8 cellular contexts compared by ENCODE assay signal in genomic region chr18:12896784-12897333, GRCh38. TPM values are rescaled to one million over a fixed set of nuclear protein-coding genes. Genes with fewer than 3 reads are reported as not detected.
DNase-seq lines count a peak whose midpoint lies in the region; ATAC-seq, FAIRE-seq and TF ChIP-seq lines count a peak whose summit lies in the region.
"Not testable (repeated sequence)": the region's sequence is repeated elsewhere in the genome, so short reads cannot be mapped to it uniquely, and the experiment has no call there.

No MANE protein-coding gene starts in this region.

- not testable (repeated sequence) for H3K27ac ChIP-seq in CD4-positive, CD25-positive, alpha-beta regulatory T cell (ENCODE audit: insufficient read depth, low read length, poor library complexity, severe bottlenecking); HL-60 (replicated peaks); endothelial cell of umbilical vein (ENCODE audit: insufficient read depth, low read depth, low read length); upper lobe of right lung

- not testable (repeated sequence) for H3K9me3 Mint-ChIP-seq in CD4-positive, CD25-positive, alpha-beta regulatory T cell; activated CD4-positive, alpha-beta T cell treated with anti-CD3 and anti-CD28 coated beads, Interleukin-2, amount 10 ng/mL, durations not matched to agents 7 days and 5 days; activated naive CD4-positive, alpha-beta T cell treated with anti-CD3 and anti-CD28 coated beads, Interleukin-2, amount 50 U/mL, for 24 hours; naive B cell; stimulated activated effector memory CD8-positive, alpha-beta T cell treated with anti-CD3 and anti-CD28 coated beads, Interleukin-12 subunit alpha, Interleukin-12 subunit beta, amount 100 ng/mL, for 72 hours

- intact Hi-C loops in endothelial cell of umbilical vein (cut with micrococcal nuclease); upper lobe of right lung (cut with DNase I): not testable (repeated sequence)

- CTCF ChIA-PET in activated CD4-positive, alpha-beta T cell treated with anti-CD3 and anti-CD28 coated beads, Interleukin-2, amount 10 ng/mL, durations not matched to agents 7 days and 5 days (lab: Charles Lee), result interaction anchor here (0.8 to 1.6 kb wide), 2 partner anchors 13 to 154 kb away, joined by 4 read pairs; partner anchors contain the start of gene PTPN2
- CTCF ChIA-PET in endothelial cell of umbilical vein (lab: Charles Lee), result interaction anchor here (1.5 to 2.8 kb wide), 2 partner anchors 30 to 152 kb away, joined by 3 to 19 read pairs; no protein-coding TSS in a partner anchor

- BruUV-seq in endothelial cell of umbilical vein (replicated peaks; lab: Mats Ljungman, UMichigan), result not testable (repeated sequence)

- H3K4me3 Mint-ChIP-seq in CD4-positive, CD25-positive, alpha-beta regulatory T cell, result peak overlapping the region in 3 of 4 donors; percentile 29 to 74 (median 53)
- peak overlapping the region; percentile 54 for H3K4me3 Mint-ChIP-seq in activated CD4-positive, alpha-beta T cell treated with anti-CD3 and anti-CD28 coated beads, Interleukin-2, amount 10 ng/mL, durations not matched to agents 7 days and 5 days
- H3K4me3 Mint-ChIP-seq in activated naive CD4-positive, alpha-beta T cell treated with anti-CD3 and anti-CD28 coated beads, Interleukin-2, amount 50 U/mL, for 24 hours, result peak overlapping the region; percentile 61
- peak overlapping the region in 6 of 8 donors; percentile 62 to 75 (median 69) for H3K4me3 Mint-ChIP-seq in naive B cell
- peak overlapping the region; percentile 54 for H3K4me3 Mint-ChIP-seq in stimulated activated effector memory CD8-positive, alpha-beta T cell treated with anti-CD3 and anti-CD28 coated beads, Interleukin-12 subunit alpha, Interleukin-12 subunit beta, amount 100 ng/mL, for 72 hours

- not testable (repeated sequence) for H3K9me3 ChIP-seq in CD4-positive, CD25-positive, alpha-beta regulatory T cell (ENCODE audit: control insufficient read depth in 2 of 2, low read length in 2 of 2); endothelial cell of umbilical vein (replicated peaks; ENCODE audit: control insufficient read depth, insufficient read depth, low read length); upper lobe of right lung

- FAIRE-seq in endothelial cell of umbilical vein (lab: Jason Lieb, UNC), result not testable (repeated sequence)

- peaks cover 38% of the 10 kb centered on the region for H3K27me3 Mint-ChIP-seq in CD4-positive, CD25-positive, alpha-beta regulatory T cell
- peaks cover 35% of the 10 kb centered on the region for H3K27me3 Mint-ChIP-seq in activated CD4-positive, alpha-beta T cell treated with anti-CD3 and anti-CD28 coated beads, Interleukin-2, amount 10 ng/mL, durations not matched to agents 7 days and 5 days
- H3K27me3 Mint-ChIP-seq in activated naive CD4-positive, alpha-beta T cell treated with anti-CD3 and anti-CD28 coated beads, Interleukin-2, amount 50 U/mL, for 24 hours, result peaks cover 14% of the 10 kb centered on the region
- peaks cover 31 to 43% (median 41%) of the 10 kb centered on the region in 3 donors for H3K27me3 Mint-ChIP-seq in naive B cell

- H2AFZ ChIP-seq in endothelial cell of umbilical vein (ENCODE audit: low read depth, low read length), result peak overlapping the region; percentile 47

- not testable (repeated sequence) for H3K36me3 Mint-ChIP-seq in CD4-positive, CD25-positive, alpha-beta regulatory T cell; activated CD4-positive, alpha-beta T cell treated with anti-CD3 and anti-CD28 coated beads, Interleukin-2, amount 10 ng/mL, durations not matched to agents 7 days and 5 days (ENCODE audit: low read depth); activated naive CD4-positive, alpha-beta T cell treated with anti-CD3 and anti-CD28 coated beads, Interleukin-2, amount 50 U/mL, for 24 hours; naive B cell; stimulated activated effector memory CD8-positive, alpha-beta T cell treated with anti-CD3 and anti-CD28 coated beads, Interleukin-12 subunit alpha, Interleukin-12 subunit beta, amount 100 ng/mL, for 72 hours

- DNase-seq in CD4-positive, CD25-positive, alpha-beta regulatory T cell; HL-60 (ENCODE audit: low read depth in 1 of 2, low spot score in 1 of 2); activated CD4-positive, alpha-beta T cell treated with anti-CD3 and anti-CD28 coated beads, Interleukin-2, amount 10 ng/mL, durations not matched to agents 7 days and 5 days; endothelial cell of umbilical vein (ENCODE audit: low read depth, low spot score); naive B cell; stimulated activated effector memory CD8-positive, alpha-beta T cell treated with anti-CD3 and anti-CD28 coated beads, Interleukin-12 subunit alpha, Interleukin-12 subunit beta, amount 100 ng/mL, for 72 hours (ENCODE audit: low spot score in 2 of 2); upper lobe of right lung: not testable (repeated sequence)

- not testable (repeated sequence) for H4K20me1 ChIP-seq in endothelial cell of umbilical vein (replicated peaks; ENCODE audit: control insufficient read depth, extremely low read depth, insufficient read depth, low read length)

- TF ChIP-seq CTCF in HL-60 (IDR thresholded peaks at IDR 0.05; ENCODE audit: insufficient read depth, low read length); endothelial cell of umbilical vein (IDR thresholded peaks at IDR 0.05; ENCODE audit: extremely low read depth in 1 of 2, insufficient read depth in 1 of 2, low read depth in 1 of 2, low read length in 2 of 2); upper lobe of right lung (IDR thresholded peaks at IDR 0.05): not testable (repeated sequence)

- not testable (repeated sequence) for TF ChIP-seq POLR2A in endothelial cell of umbilical vein (IDR thresholded peaks at IDR 0.05; ENCODE audit: low read depth, low read length)

- not testable (repeated sequence) for H3K79me2 ChIP-seq in endothelial cell of umbilical vein (ENCODE audit: control insufficient read depth, insufficient read depth, low read length)

- H3K9me1 ChIP-seq in endothelial cell of umbilical vein (replicated peaks; ENCODE audit: control insufficient read depth, extremely low read depth, insufficient read depth, low read length), result not testable (repeated sequence)

- not testable (repeated sequence) for H3K9ac ChIP-seq in endothelial cell of umbilical vein (replicated peaks; ENCODE audit: extremely low read depth, insufficient read depth, low read length)

- ATAC-seq in CD4-positive, CD25-positive, alpha-beta regulatory T cell (ENCODE audit: low read depth in 2 of 2), result peak in 1 of 2 donors; percentile 24
- peak; percentile 70 for ATAC-seq in naive B cell (ENCODE audit: low read depth in 2 of 2)
- ATAC-seq in stimulated activated effector memory CD8-positive, alpha-beta T cell treated with anti-CD3 and anti-CD28 coated beads, Interleukin-12 subunit alpha, Interleukin-12 subunit beta, amount 100 ng/mL, for 72 hours, result peak; percentile 49
- peak; percentile 22 for ATAC-seq in upper lobe of right lung

- H3K36me3 ChIP-seq in CD4-positive, CD25-positive, alpha-beta regulatory T cell (ENCODE audit: control insufficient read depth, insufficient read depth, low read length); endothelial cell of umbilical vein (ENCODE audit: control insufficient read depth in 2 of 2, extremely low read depth in 1 of 2, insufficient read depth in 2 of 2, low read length in 2 of 2); upper lobe of right lung: not testable (repeated sequence)

- POLR2A ChIA-PET in activated CD4-positive, alpha-beta T cell treated with anti-CD3 and anti-CD28 coated beads, Interleukin-2, amount 10 ng/mL, durations not matched to agents 7 days and 5 days (lab: Charles Lee); endothelial cell of umbilical vein (lab: Charles Lee): not testable (repeated sequence)

- H3K4me1 Mint-ChIP-seq in CD4-positive, CD25-positive, alpha-beta regulatory T cell; activated naive CD4-positive, alpha-beta T cell treated with anti-CD3 and anti-CD28 coated beads, Interleukin-2, amount 50 U/mL, for 24 hours; stimulated activated effector memory CD8-positive, alpha-beta T cell treated with anti-CD3 and anti-CD28 coated beads, Interleukin-12 subunit alpha, Interleukin-12 subunit beta, amount 100 ng/mL, for 72 hours: not testable (repeated sequence)
- peaks cover 14% of the 10 kb centered on the region for H3K4me1 Mint-ChIP-seq in activated CD4-positive, alpha-beta T cell treated with anti-CD3 and anti-CD28 coated beads, Interleukin-2, amount 10 ng/mL, durations not matched to agents 7 days and 5 days
- peaks cover 6 to 11% (median 6%) of the 10 kb centered on the region in 3 donors for H3K4me1 Mint-ChIP-seq in naive B cell

- H3K4me3 ChIP-seq in CD4-positive, CD25-positive, alpha-beta regulatory T cell (ENCODE audit: low read depth, low read length); endothelial cell of umbilical vein (replicated peaks in 1 of 3; ENCODE audit: insufficient read depth in 1 of 3, low read depth in 1 of 3, low read length in 3 of 3): not testable (repeated sequence)
- peak overlapping the region; percentile 18 for H3K4me3 ChIP-seq in HL-60 (replicated peaks; ENCODE audit: insufficient read depth, low read length)
- peak overlapping the region; percentile 29 for H3K4me3 ChIP-seq in upper lobe of right lung

- peaks cover 14% of the 10 kb centered on the region for H3K27me3 ChIP-seq in CD4-positive, CD25-positive, alpha-beta regulatory T cell (ENCODE audit: control insufficient read depth, insufficient read depth, low read length)
- peaks cover 17% of the 10 kb centered on the region for H3K27me3 ChIP-seq in HL-60 (ENCODE audit: insufficient read depth, poor library complexity, severe bottlenecking)
- H3K27me3 ChIP-seq in endothelial cell of umbilical vein (ENCODE audit: control insufficient read depth in 2 of 2, insufficient read depth in 2 of 2, low read length in 2 of 2), result peaks cover 20 to 39% of the 10 kb centered on the region in 2 experiments
- not testable (repeated sequence) for H3K27me3 ChIP-seq in upper lobe of right lung

- H3K4me1 ChIP-seq in CD4-positive, CD25-positive, alpha-beta regulatory T cell (ENCODE audit: control insufficient read depth, insufficient read depth, low read length, poor library complexity, severe bottlenecking); endothelial cell of umbilical vein (ENCODE audit: control insufficient read depth, extremely low read depth, insufficient read depth, low read length); upper lobe of right lung: not testable (repeated sequence)

- not testable (repeated sequence) for H3K27ac Mint-ChIP-seq in CD4-positive, CD25-positive, alpha-beta regulatory T cell; activated CD4-positive, alpha-beta T cell treated with anti-CD3 and anti-CD28 coated beads, Interleukin-2, amount 10 ng/mL, durations not matched to agents 7 days and 5 days; naive B cell
- peak overlapping the region; percentile 51 for H3K27ac Mint-ChIP-seq in activated naive CD4-positive, alpha-beta T cell treated with anti-CD3 and anti-CD28 coated beads, Interleukin-2, amount 50 U/mL, for 24 hours
- H3K27ac Mint-ChIP-seq in stimulated activated effector memory CD8-positive, alpha-beta T cell treated with anti-CD3 and anti-CD28 coated beads, Interleukin-12 subunit alpha, Interleukin-12 subunit beta, amount 100 ng/mL, for 72 hours, result peak overlapping the region; percentile 50

- dilution Hi-C loops in endothelial cell of umbilical vein (cut with MboI; ENCODE audit: extremely low pct_ligation_motif_present, low sequenced_read_pairs), result not testable (repeated sequence)

- not testable (repeated sequence) for H3K4me2 ChIP-seq in endothelial cell of umbilical vein (ENCODE audit: insufficient read depth, low read length)

RNA-seq across cellular contexts. Expression of gene PTPN2, which starts 12.8 kb away (rescaled TPM):
- total RNA-seq in CD4-positive, CD25-positive, alpha-beta regulatory T cell, result 80.4 TPM
- 100 to 1,000 TPM in 1 of 4 donors, 10 to 100 TPM in 3; 62.3 to 110 (median 95.8) TPM for polyA plus RNA-seq in CD4-positive, CD25-positive, alpha-beta regulatory T cell
- 10 to 100 TPM; 61.0 to 69.7 TPM for total RNA-seq in activated CD4-positive, alpha-beta T cell treated with anti-CD3 and anti-CD28 coated beads, Interleukin-2, amount 10 ng/mL, durations not matched to agents 7 days and 5 days
- total RNA-seq in endothelial cell of umbilical vein, result 20.9 and 21.7 TPM in 2 replicates
- 4.9 and 8.2 TPM in 2 replicates for polyA plus RNA-seq in endothelial cell of umbilical vein
- polyA plus RNA-seq in endothelial cell of umbilical vein (2011; cell fraction: cytosol; rRNA removed), result 10.4 and 10.5 TPM in 2 replicates
- polyA plus RNA-seq in endothelial cell of umbilical vein (2011; cell fraction: nucleus; rRNA removed), result 18.8 and 22.0 TPM in 2 replicates
- 12.2 and 19.3 TPM in 2 replicates for polyA plus RNA-seq in endothelial cell of umbilical vein (2012)
- 10.2 and 16.1 TPM in 2 replicates for polyA minus RNA-seq in endothelial cell of umbilical vein
- 26.3 TPM for polyA minus RNA-seq in endothelial cell of umbilical vein (2011; cell fraction: cytosol; rRNA and poly(A)+ RNA removed)
- polyA minus RNA-seq in endothelial cell of umbilical vein (2011; cell fraction: nucleus; rRNA and poly(A)+ RNA removed), result 13.1 and 17.0 TPM in 2 replicates
- 100 to 1,000 TPM in 2 of 6 donors, 10 to 100 TPM in 4; 84.6 to 112 (median 99.1) TPM for polyA plus RNA-seq in naive B cell (ENCODE audit: low read depth in 6 of 6)
- 53.9 TPM for total RNA-seq in upper lobe of right lung

RNA-seq across cellular contexts. Expression of gene SEH1L, which starts 51.0 kb away (rescaled TPM):
- 22.0 TPM for total RNA-seq in CD4-positive, CD25-positive, alpha-beta regulatory T cell
- 10 to 100 TPM; 24.2 to 33.1 (median 26.5) TPM for polyA plus RNA-seq in CD4-positive, CD25-positive, alpha-beta regulatory T cell
- total RNA-seq in activated CD4-positive, alpha-beta T cell treated with anti-CD3 and anti-CD28 coated beads, Interleukin-2, amount 10 ng/mL, durations not matched to agents 7 days and 5 days, result 10 to 100 TPM; 50.5 to 54.3 TPM
- total RNA-seq in endothelial cell of umbilical vein, result 42.8 and 45.9 TPM in 2 replicates
- polyA plus RNA-seq in endothelial cell of umbilical vein, result 17.5 and 19.8 TPM in 2 replicates
- polyA plus RNA-seq in endothelial cell of umbilical vein (2011; cell fraction: cytosol; rRNA removed), result 26.5 and 28.1 TPM in 2 replicates
- 24.9 and 25.6 TPM in 2 replicates for polyA plus RNA-seq in endothelial cell of umbilical vein (2011; cell fraction: nucleus; rRNA removed)
- polyA plus RNA-seq in endothelial cell of umbilical vein (2012), result 14.5 and 21.5 TPM in 2 replicates
- polyA minus RNA-seq in endothelial cell of umbilical vein, result 73.1 and 83.8 TPM in 2 replicates
- 67.2 TPM for polyA minus RNA-seq in endothelial cell of umbilical vein (2011; cell fraction: cytosol; rRNA and poly(A)+ RNA removed)
- 19.4 and 28.9 TPM in 2 replicates for polyA minus RNA-seq in endothelial cell of umbilical vein (2011; cell fraction: nucleus; rRNA and poly(A)+ RNA removed)
- 10 to 100 TPM; 24.6 to 50.5 (median 39.6) TPM for polyA plus RNA-seq in naive B cell (ENCODE audit: low read depth in 6 of 6)
- 41.5 TPM for total RNA-seq in upper lobe of right lung
